ENCODE assay signal across 20 cellular contexts in genomic region chr6:30603961-30604360, GRCh38.
"Had no signal": no experiment of that assay in that cellular context is flagged by ENCODE, and none has a peak within 500 bp of the region (broad histone marks: within the 10 kb centered on the region; RNA-seq: fewer than 3 reads in every experiment).

No MANE protein-coding gene starts in this region.

- H3K4me1 ChIP-seq: prostate gland, testis had no signal

- H3K27me3 Mint-ChIP-seq: effector memory CD8-positive, alpha-beta T cell; naive B cell had no signal

- H3K4me3 ChIP-seq: heart left ventricle, prostate gland, stomach, testis, upper lobe of left lung had no signal

- H3K4me3 Mint-ChIP-seq: effector memory CD8-positive, alpha-beta T cell; naive B cell had no signal

- H3K27me3 ChIP-seq: brain microvascular endothelial cell, heart left ventricle, stomach, testis, upper lobe of left lung had no signal

- ATAC-seq: effector memory CD8-positive, alpha-beta T cell; heart left ventricle; right cardiac atrium had no signal

- H3K9me3 Mint-ChIP-seq: effector memory CD8-positive, alpha-beta T cell; naive B cell had no signal

- H3K27ac ChIP-seq: brain microvascular endothelial cell, heart left ventricle, prostate gland, stomach, testis, upper lobe of left lung had no signal

- H3K9me3 ChIP-seq: heart left ventricle, prostate gland, stomach, testis, upper lobe of left lung had no signal

- DNase-seq: activated CD4-positive, alpha-beta T cell treated with anti-CD3 and anti-CD28 coated beads for 1 hour; activated CD4-positive, alpha-beta T cell treated with anti-CD3 and anti-CD28 coated beads, Interleukin-2, amount 50 U/mL, for 4 hours; activated T-cell treated with anti-CD3 and anti-CD28 coated beads for 4 hours; anterior cingulate cortex; brain microvascular endothelial cell; cerebellar nuclear complex; dermis blood vessel endothelial cell; effector memory CD8-positive, alpha-beta T cell; heart left ventricle; islet precursor cell; naive B cell; occipital lobe; right cardiac atrium; small intestine; stimulated activated CD4-positive, alpha-beta T cell treated with anti-CD3 and anti-CD28 coated beads, Interleukin-4, amount 100 ng/mL, for 4 hours; stimulated activated CD8-positive, alpha-beta memory T cell treated with anti-CD3 and anti-CD28 coated beads, Interleukin-4, amount 100 ng/mL, for 48 hours; stomach; testis; upper lobe of left lung had no signal
